Comparison of ENCODE assay signal across 1 cellular context in genomic region chr2:231545105-231545902, GRCh38.
TF ChIP-seq lines count a peak whose summit lies in the region.

No MANE protein-coding gene starts in this region.

TF ChIP-seq in GM12878, 131 proteins besides CTCF, POLR2A, EP300 and RAD21 (continued from another document):
- TF ChIP-seq REST (IDR thresholded peaks at IDR 0.05; ENCODE audit: low read depth, low read length) (no peak), POLR2AphosphoS2 (IDR thresholded peaks at IDR 0.05; ENCODE audit: low read depth, low read length) (no peak), CREM (IDR thresholded peaks at IDR 0.05; ENCODE audit: low read depth) (peak; percentile 95), ASH2L (IDR thresholded peaks at IDR 0.05; ENCODE audit: borderline replicate concordance, low read depth) (peak; percentile 57; the same call in 1 of the 2 replicates), TCF3 (IDR thresholded peaks at IDR 0.05; ENCODE audit: borderline replicate concordance, insufficient read depth, low read depth, low read length) (peak; percentile 89), KAT2A (conservative IDR thresholded peaks at IDR 0.05; ENCODE audit: control insufficient read depth, low read depth, low read length) (no peak), NBN (IDR thresholded peaks at IDR 0.05) (peak; percentile 97), ZBTB40 (IDR thresholded peaks at IDR 0.05; ENCODE audit: borderline replicate concordance) (no peak), ZBTB33 (IDR thresholded peaks at IDR 0.05) (no peak)
